In genomic region chr5:65299841-65300240, GRCh38 we compare ENCODE assay signal across 33 cellular contexts.
DNase-seq lines count a peak whose midpoint lies in the region; ATAC-seq, FAIRE-seq and TF ChIP-seq lines count a peak whose summit lies in the region.
"Had no signal": no experiment of that assay in that cellular context is flagged by ENCODE, and none has a peak within 500 bp of the region (broad histone marks: within the 10 kb centered on the region; RNA-seq: fewer than 3 reads in every experiment).

No MANE protein-coding gene starts in this region.

- no peak overlapping the region for H2AFZ ChIP-seq in astrocyte (ENCODE audit: low read depth, low read length)
- H2AFZ ChIP-seq: PC-9 had no signal

- H3K27ac ChIP-seq in astrocyte (ENCODE audit: low read depth, low read length) (peak overlapping the region; percentile 38), substantia nigra (ENCODE audit: low read depth, low read length, poor library complexity, severe bottlenecking) (no peak overlapping the region)
- H3K27ac ChIP-seq: esophagus squamous epithelium, left ventricle myocardium inferior, PC-9, right atrium auricular region, thoracic aorta, vagina had no signal

- H3K9me3 Mint-ChIP-seq in astrocyte (ENCODE audit: unreplicated experiment), result no peaks in the 10 kb centered on the region
- H3K9me3 Mint-ChIP-seq: activated naive CD8-positive, alpha-beta T cell treated with anti-CD3 and anti-CD28 coated beads, Interleukin-2, amount 10 ng/mL, durations not matched to agents 7 days and 5 days; activated T-helper 2 cell treated with anti-CD3 and anti-CD28 coated beads, Interferon-gamma antibody, Interleukin-2, Interleukin-4, amounts not matched to agents 10 μg/mL and 5 μg/mL and 100 μg/mL, durations not matched to agents 14 hours and 24 hours and 36 hours; CD4-positive, alpha-beta memory T cell; endodermal cell; naive thymus-derived CD8-positive, alpha-beta T cell; WTC11 had no signal

- peaks cover 2% of the 10 kb centered on the region for H3K4me1 Mint-ChIP-seq in astrocyte (ENCODE audit: low read depth, unreplicated experiment)
- H3K4me1 Mint-ChIP-seq: activated naive CD8-positive, alpha-beta T cell treated with anti-CD3 and anti-CD28 coated beads, Interleukin-2, amount 10 ng/mL, durations not matched to agents 7 days and 5 days; CD4-positive, alpha-beta memory T cell; endodermal cell; naive thymus-derived CD8-positive, alpha-beta T cell; WTC11 had no signal

- no peaks in the 10 kb centered on the region for H4K20me1 ChIP-seq in astrocyte (ENCODE audit: insufficient read depth, low read length)

- H3K4me2 ChIP-seq in astrocyte (ENCODE audit: low read length), result no peak overlapping the region
- H3K4me2 ChIP-seq: PC-9 had no signal

- no peak for FAIRE-seq in astrocyte (lab: Jason Lieb, UNC)
- FAIRE-seq in GM19239 (lab: Jason Lieb, UNC), result no peak
- FAIRE-seq: bronchial epithelial cell had no signal

- no peaks in the 10 kb centered on the region for H3K27me3 ChIP-seq in astrocyte (ENCODE audit: insufficient read depth, low read length)
- H3K27me3 ChIP-seq: esophagus squamous epithelium, MG63, right atrium auricular region, vagina had no signal

- DNase-seq in EH (ENCODE audit: low read depth) (peak; percentile 97), astrocyte (ENCODE audit: low read depth) (peak; percentile 93), fibroblast of peridontal ligament (ENCODE audit: extremely low read depth) (peak; percentile 92), skeletal muscle cell (ENCODE audit: low read depth) (peak; percentile 85), substantia nigra (lab: John Stamatoyannopoulos, UW) (no peak), GM19239 (ENCODE audit: insufficient read length, low spot score) (no peak)
- DNase-seq: activated CD4-positive, alpha-beta T cell treated with anti-CD3 and anti-CD28 coated beads, Interleukin-2, amount 50 U/mL, for 4 hours; activated CD8-positive, alpha-beta memory T cell treated with anti-CD3 and anti-CD28 coated beads, Interleukin-2, amount 50 U/mL, for 4 hours; activated naive CD8-positive, alpha-beta T cell treated with anti-CD3 and anti-CD28 coated beads, Interleukin-2, amount 10 ng/mL, durations not matched to agents 7 days and 5 days; CD4-positive, alpha-beta memory T cell; cortex of kidney; endodermal cell; esophagus squamous epithelium; left ventricle myocardium inferior; MG63; naive thymus-derived CD8-positive, alpha-beta T cell; NCI-H1436 treated with DMSO at 0.1 percent for 48 hours; NCI-H2107; PC-9; SHP77 treated with DMSO at 0.1 percent for 48 hours; stimulated activated CD4-positive, alpha-beta T cell treated with anti-CD3 and anti-CD28 coated beads, Interleukin-12 subunit alpha, Interleukin-12 subunit beta, amount 100 ng/mL, for 4 hours; stimulated activated CD4-positive, alpha-beta T cell treated with anti-CD3 and anti-CD28 coated beads, Interleukin-4, amount 100 ng/mL, for 24 hours; stimulated activated naive CD4-positive, alpha-beta T cell; T1000 had no signal

- no peaks in the 10 kb centered on the region for H3K4me1 ChIP-seq in astrocyte (ENCODE audit: insufficient read depth, low read length)
- H3K4me1 ChIP-seq: esophagus squamous epithelium, HAP-1, left ventricle myocardium inferior, right atrium auricular region, vagina had no signal

- no peak overlapping the region for H3K4me3 Mint-ChIP-seq in astrocyte (ENCODE audit: unreplicated experiment)
- H3K4me3 Mint-ChIP-seq: activated naive CD8-positive, alpha-beta T cell treated with anti-CD3 and anti-CD28 coated beads, Interleukin-2, amount 10 ng/mL, durations not matched to agents 7 days and 5 days; CD4-positive, alpha-beta memory T cell; endodermal cell; naive thymus-derived CD8-positive, alpha-beta T cell; WTC11 had no signal

- H3K79me2 ChIP-seq in astrocyte (ENCODE audit: insufficient read depth, low read length), result no peaks in the 10 kb centered on the region

- H3K27me3 Mint-ChIP-seq in astrocyte (ENCODE audit: low read depth, unreplicated experiment), result no peaks in the 10 kb centered on the region
- H3K27me3 Mint-ChIP-seq: activated naive CD8-positive, alpha-beta T cell treated with anti-CD3 and anti-CD28 coated beads, Interleukin-2, amount 10 ng/mL, durations not matched to agents 7 days and 5 days; CD4-positive, alpha-beta memory T cell; naive thymus-derived CD8-positive, alpha-beta T cell had no signal

- H3K4me3 ChIP-seq in astrocyte (ENCODE audit: insufficient read depth, low read depth, low read length) (no peak overlapping the region), skeletal muscle cell (ENCODE audit: low read depth, low read length) (no peak overlapping the region)
- H3K4me3 ChIP-seq: esophagus squamous epithelium, HAP-1, left ventricle myocardium inferior, MG63, PC-9, right atrium auricular region, thoracic aorta, vagina had no signal

- H3K9me3 ChIP-seq in astrocyte (ENCODE audit: insufficient read depth, low read depth, low read length), result no peaks in the 10 kb centered on the region
- H3K9me3 ChIP-seq: esophagus squamous epithelium, HAP-1, left ventricle myocardium inferior, MG63, right atrium auricular region, thoracic aorta, vagina had no signal

- H3K27ac Mint-ChIP-seq in astrocyte (ENCODE audit: unreplicated experiment), result no peak overlapping the region
- H3K27ac Mint-ChIP-seq: activated naive CD8-positive, alpha-beta T cell treated with anti-CD3 and anti-CD28 coated beads, Interleukin-2, amount 10 ng/mL, durations not matched to agents 7 days and 5 days; activated T-helper 2 cell treated with anti-CD3 and anti-CD28 coated beads, Interferon-gamma antibody, Interleukin-2, Interleukin-4, amounts not matched to agents 10 μg/mL and 5 μg/mL and 100 μg/mL, durations not matched to agents 14 hours and 24 hours and 36 hours; CD4-positive, alpha-beta memory T cell; endodermal cell; naive thymus-derived CD8-positive, alpha-beta T cell; WTC11 had no signal

- no peak overlapping the region for H3K9ac ChIP-seq in astrocyte (ENCODE audit: low read length)

- no peak for TF ChIP-seq CTCF in astrocyte (IDR thresholded peaks at IDR 0.05; ENCODE audit: insufficient read depth, low read depth, low read length)

- no peak for ATAC-seq in HG03025 (IDR thresholded peaks at IDR 0.05; ENCODE audit: low FRiP score, unreplicated experiment)
- no peak for ATAC-seq in esophagus mucosa
- ATAC-seq: naive thymus-derived CD8-positive, alpha-beta T cell; WTC11 had no signal

- peaks cover 18% of the 10 kb centered on the region for H3K36me3 ChIP-seq in astrocyte (ENCODE audit: insufficient read depth, low read length)
- H3K36me3 ChIP-seq: esophagus squamous epithelium, HAP-1, left ventricle myocardium inferior, MG63, right atrium auricular region, thoracic aorta, vagina had no signal

- peaks cover 3% of the 10 kb centered on the region for H3K36me3 Mint-ChIP-seq in astrocyte (ENCODE audit: low read depth, unreplicated experiment)
- H3K36me3 Mint-ChIP-seq: activated naive CD8-positive, alpha-beta T cell treated with anti-CD3 and anti-CD28 coated beads, Interleukin-2, amount 10 ng/mL, durations not matched to agents 7 days and 5 days; CD4-positive, alpha-beta memory T cell; WTC11 had no signal

Comparison
In these comparisons a context has a peak if more than half of its experiments do, and no peak if none do; other contexts are left out.
1. DNase-seq: peak in EH (single experiment), astrocyte (single experiment), fibroblast of peridontal ligament (single experiment) and skeletal muscle cell (single experiment); none in substantia nigra (0 of 49) and GM19239 (single experiment).